8 cellular contexts compared by ENCODE assay signal in the genomic region with DNA sequence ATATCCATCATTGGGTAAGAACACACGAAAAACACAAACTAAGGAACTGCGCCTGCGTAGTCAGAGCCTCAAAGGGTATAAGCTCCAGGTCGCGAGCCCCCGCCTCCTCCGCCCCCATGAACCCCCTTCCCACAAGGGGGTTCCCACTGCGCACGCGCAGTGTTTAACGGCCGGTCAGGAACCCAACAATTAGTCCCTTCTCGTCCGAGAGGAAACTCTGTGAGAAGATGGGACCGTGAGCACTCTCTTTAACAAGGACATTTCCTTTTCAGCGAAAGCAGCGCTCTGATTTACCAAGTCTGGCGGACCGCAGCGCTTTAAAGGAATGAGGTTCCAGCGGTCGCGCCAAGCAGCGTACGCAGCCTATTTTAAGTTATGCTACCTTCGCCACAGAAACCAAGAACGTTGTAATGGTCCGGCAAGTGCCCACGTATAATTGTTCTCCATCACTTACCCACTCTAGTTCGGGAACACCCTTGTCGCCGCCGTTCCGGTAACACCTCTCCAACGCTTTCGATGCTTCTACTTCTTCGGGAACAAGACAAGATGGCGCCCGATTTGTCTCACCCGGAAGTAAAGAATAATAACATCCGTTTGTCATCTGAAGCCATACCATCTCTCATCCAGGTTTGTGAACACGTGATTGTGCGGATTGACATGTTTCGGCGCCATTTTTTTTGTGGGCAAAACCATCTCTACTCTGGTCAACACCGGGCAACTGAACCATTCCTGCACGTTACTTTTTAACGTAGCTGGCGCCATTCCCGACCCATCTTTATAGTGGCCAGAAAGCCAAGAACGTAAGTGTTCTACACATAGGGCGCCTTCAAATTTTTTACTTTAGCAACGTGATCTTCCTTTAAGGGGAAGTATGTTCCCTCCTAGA. TPM values are rescaled to one million over a fixed set of nuclear protein-coding genes. Genes with fewer than 3 reads are reported as not detected.
A peak's percentile ranks its signal among the peaks of the same experiment; 100 is the strongest.
DNase-seq lines count a peak whose midpoint lies in the region; ATAC-seq and TF ChIP-seq lines count a peak whose summit lies in the region.

Gene PNISR (minus strand): TSS at position 548 of the 886 bp plus-strand sequence. CDS start 10,649 bp downstream, outside the sequence.

- no peaks in the 10 kb centered on the region for H3K9me3 Mint-ChIP-seq in activated T-cell treated with anti-CD3 and anti-CD28 coated beads, Interleukin-2, amount 50 U/mL, for 4 hours

- in situ Hi-C loops in Panc1 (cut with HindIII; ENCODE audit: low pct_unique_long_range_greater_than_20kb, low sequenced_read_pairs), result no loop called here

- H3K4me1 Mint-ChIP-seq in activated T-cell treated with anti-CD3 and anti-CD28 coated beads, Interleukin-2, amount 50 U/mL, for 4 hours (ENCODE audit: low read depth), result peaks cover 66% of the 10 kb centered on the region

- peak; percentile 90 for ATAC-seq in GM21723 (IDR thresholded peaks at IDR 0.05; ENCODE audit: unreplicated experiment)
- peak; percentile 97 for ATAC-seq in Panc1
- ATAC-seq in activated T-cell treated with anti-CD3 and anti-CD28 coated beads, Interleukin-2, amount 50 U/mL, for 4 hours, result peak; percentile 84 to 88

- POLR2A ChIA-PET in Panc1 (lab: Charles Lee), result no interaction called here

- H3K4me3 ChIP-seq in Panc1 (ENCODE audit: low read depth in 2 of 2, low read length in 2 of 2) (peak within 1 kb of the TSS; percentile 95 to 99), esophagus (ENCODE audit: low read depth in 1 of 2, low read length in 2 of 2) (peak within 1 kb of the TSS; percentile 70 to 92), mucosa of stomach (ENCODE audit: low read length) (peak within 1 kb of the TSS; percentile 99)

- BruUV-seq in Panc1 (replicated peaks; lab: Mats Ljungman, UMichigan), result TSS peak; percentile 76

- H3K4me1 ChIP-seq in Panc1 (ENCODE audit: control insufficient read depth, insufficient read depth, low read length) (peaks cover 25% of the 10 kb centered on the region), esophagus (ENCODE audit: control insufficient read depth in 2 of 2, insufficient read depth in 2 of 2, low read length in 1 of 2) (no peaks in the 10 kb centered on the region), mucosa of stomach (ENCODE audit: control insufficient read depth, insufficient read depth, low read length) (peaks cover 18% of the 10 kb centered on the region)

- no peaks in the 10 kb centered on the region; the same call in 1 of the 2 replicates for H3K36me3 ChIP-seq in Panc1 (ENCODE audit: control insufficient read depth, insufficient read depth, low read length)
- H3K36me3 ChIP-seq in esophagus (ENCODE audit: control insufficient read depth in 2 of 2, insufficient read depth in 2 of 2, low read length in 1 of 2), result peaks cover 0 to 2% of the 10 kb centered on the region in 2 donors
- no peaks in the 10 kb centered on the region for H3K36me3 ChIP-seq in mucosa of stomach (ENCODE audit: control insufficient read depth, insufficient read depth, low read length)

- H3K27me3 ChIP-seq in Panc1 (ENCODE audit: control insufficient read depth, insufficient read depth, low read length) (no peaks in the 10 kb centered on the region), esophagus (ENCODE audit: control insufficient read depth in 1 of 2, insufficient read depth in 2 of 2, low read length in 2 of 2) (no peaks in the 10 kb centered on the region), mucosa of stomach (ENCODE audit: control insufficient read depth, insufficient read depth, low read length) (no peaks in the 10 kb centered on the region)

- peak; percentile 98 for DNase-seq in DMS53 (lab: John Stamatoyannopoulos, UW)
- DNase-seq in KG1 (lab: John Stamatoyannopoulos, UW), result peak; percentile 94
- peak; percentile 97 for DNase-seq in Panc1 (ENCODE audit: low read depth, low spot score)
- DNase-seq in activated T-cell treated with anti-CD3 and anti-CD28 coated beads, Interleukin-2, amount 50 U/mL, for 4 hours, result peak; percentile 78
- peak; percentile 66 to 73 for DNase-seq in stimulated activated CD8-positive, alpha-beta memory T cell treated with anti-CD3 and anti-CD28 coated beads, Interleukin-7, amount 100 ng/mL, for 1 hour (ENCODE audit: low read depth in 2 of 2)

- no peak for TF ChIP-seq CTCF in Panc1 (IDR thresholded peaks at IDR 0.05)

- H3K27me3 Mint-ChIP-seq in activated T-cell treated with anti-CD3 and anti-CD28 coated beads, Interleukin-2, amount 50 U/mL, for 4 hours (ENCODE audit: low read depth), result no peaks in the 10 kb centered on the region

- intact Hi-C loops in Panc1 (cut with micrococcal nuclease; ENCODE audit: unreplicated experiment), result loop anchor here (10.0 kb wide), 1 partner anchor 90 kb away; no protein-coding TSS in a partner anchor

- CTCF ChIA-PET in Panc1 (lab: Charles Lee), result no interaction called here

- H3K27ac ChIP-seq in Panc1 (ENCODE audit: low read length) (peak within 1 kb of the TSS; percentile 99), esophagus (ENCODE audit: low read depth in 2 of 2, low read length in 1 of 2) (peak within 1 kb of the TSS; percentile 96 to 100)

- H3K9me3 ChIP-seq in Panc1 (ENCODE audit: control insufficient read depth, insufficient read depth, low read depth, low read length) (no peaks in the 10 kb centered on the region), esophagus (ENCODE audit: control insufficient read depth in 2 of 2, insufficient read depth in 1 of 2, low read depth in 1 of 2, low read length in 1 of 2) (no peaks in the 10 kb centered on the region), mucosa of stomach (ENCODE audit: control insufficient read depth, low read length) (no peaks in the 10 kb centered on the region)

- peak within 1 kb of the TSS; percentile 96 for H3K4me3 Mint-ChIP-seq in activated T-cell treated with anti-CD3 and anti-CD28 coated beads, Interleukin-2, amount 50 U/mL, for 4 hours

- WGBS in esophagus, 2 donors, result 0% methylated on average over 53 of the region's 53 CpGs

- peak within 1 kb of the TSS; percentile 100 for H3K9ac ChIP-seq in mucosa of stomach (ENCODE audit: low read length)

- H3K36me3 Mint-ChIP-seq in activated T-cell treated with anti-CD3 and anti-CD28 coated beads, Interleukin-2, amount 50 U/mL, for 4 hours (ENCODE audit: insufficient read depth), result peaks cover 20% of the 10 kb centered on the region

RNA-seq across cellular contexts. Expression of gene PNISR, which starts in this region (rescaled TPM):
- 91.3 TPM for total RNA-seq in Panc1 (2021; ENCODE audit: unreplicated experiment)
- 43.4 TPM for polyA plus RNA-seq in Panc1 (2012; ENCODE audit: insufficient read length)
- 10 to 100 TPM; 73.7 to 80.0 (median 76.4) TPM for total RNA-seq in activated T-cell treated with anti-CD3 and anti-CD28 coated beads, Interleukin-2, amount 50 U/mL, for 4 hours
- 10 to 100 TPM; 26.1 to 37.9 TPM for polyA plus RNA-seq in esophagus

Comparison
In these comparisons a context has a peak if more than half of its experiments do, and no peak if none do; other contexts are left out.
1. Peak in every context shown above with its lines: DNase-seq, ATAC-seq, H3K4me3 ChIP-seq and H3K27ac ChIP-seq.